23 cellular contexts compared by ENCODE assay signal in genomic region chr1:56193656-56194055, GRCh38.
"Had no signal": no experiment of that assay in that cellular context is flagged by ENCODE, and none has a peak within 500 bp of the region (broad histone marks: within the 10 kb centered on the region; RNA-seq: fewer than 3 reads in every experiment).

No MANE protein-coding gene starts in this region.

- H3K27ac ChIP-seq: ovary, parathyroid adenoma, psoas muscle, right lobe of liver, sigmoid colon, stomach, suprapubic skin, testis, tibial artery, transverse colon, upper lobe of left lung had no signal

- ATAC-seq: naive thymus-derived CD4-positive, alpha-beta T cell; natural killer cell; psoas muscle; right cardiac atrium; right lobe of liver; stimulated activated effector memory CD8-positive, alpha-beta T cell treated with anti-CD3 and anti-CD28 coated beads, Interleukin-12 subunit alpha, Interleukin-12 subunit beta, amount 100 ng/mL, for 72 hours; stimulated activated naive B cell treated with anti-CD40 and anti-IgM and Interleukin-4, amounts not matched to agents 10 μg/mL and 1 μg/mL and 100 μg/mL, for 72 hours had no signal

- H2AFZ ChIP-seq: parathyroid adenoma had no signal

- H3K4me1 ChIP-seq: parathyroid adenoma, right lobe of liver, stomach, testis had no signal

- H3K36me3 ChIP-seq: ovary, right lobe of liver, sigmoid colon, stomach, suprapubic skin, tibial artery, transverse colon, upper lobe of left lung had no signal

- H3K4me3 ChIP-seq: ovary, psoas muscle, right lobe of liver, sigmoid colon, stomach, suprapubic skin, testis, tibial artery, transverse colon, upper lobe of left lung had no signal

- H3K9ac ChIP-seq: parathyroid adenoma had no signal

- H3K9me3 ChIP-seq: ovary, psoas muscle, right lobe of liver, sigmoid colon, stomach, suprapubic skin, testis, tibial artery, transverse colon, upper lobe of left lung had no signal

- H3K27me3 ChIP-seq: ovary, right lobe of liver, sigmoid colon, stomach, suprapubic skin, testis, tibial artery, transverse colon, upper lobe of left lung had no signal

- DNase-seq: naive thymus-derived CD4-positive, alpha-beta T cell; natural killer cell; occipital lobe; ovary; psoas muscle; right cardiac atrium; right lobe of liver; sigmoid colon; small intestine; stimulated activated CD4-positive, alpha-beta T cell treated with anti-CD3 and anti-CD28 coated beads, Interleukin-15, amount 100 ng/mL, for 24 hours; stimulated activated CD4-positive, alpha-beta T cell treated with anti-CD3 and anti-CD28 coated beads, Interleukin-2, amount 100 ng/mL, for 24 hours; stimulated activated CD4-positive, alpha-beta T cell treated with anti-CD3 and anti-CD28 coated beads, Interleukin-2, amount 100 ng/mL, for 48 hours; stimulated activated CD4-positive, alpha-beta T cell treated with anti-CD3 and anti-CD28 coated beads, Interleukin-4, amount 100 ng/mL, for 24 hours; stimulated activated naive B cell treated with anti-CD40 and anti-IgM and Interleukin-4, amounts not matched to agents 10 μg/mL and 1 μg/mL and 100 μg/mL, for 72 hours; stimulated activated naive CD4-positive, alpha-beta T cell treated with Interleukin-2 at 50 U/mL for 16 hours; stomach; testis; tibial artery; transverse colon; upper lobe of left lung had no signal
